8 cellular contexts compared by ENCODE assay signal in genomic region chr1:23916209-23917131, GRCh38. TPM values are rescaled to one million over a fixed set of nuclear protein-coding genes. Genes with fewer than 3 reads are reported as not detected.
A peak's percentile ranks its signal among the peaks of the same experiment; 100 is the strongest.
DNase-seq lines count a peak whose midpoint lies in the region; ATAC-seq and TF ChIP-seq lines count a peak whose summit lies in the region.

No MANE protein-coding gene starts in this region.

- DNase-seq in BE2C, result peak; percentile 72
- peak in 64 of 76 experiments; percentile 7 to 74 (median 51) for DNase-seq in HUDEP-2 (lab: John Stamatoyannopoulos, UW; ENCODE audit: unreplicated experiment in 76 of 76)
- peak; percentile 82 for DNase-seq in RWPE1 (ENCODE audit: low spot score)
- DNase-seq in left ventricle myocardium superior, result peak; percentile 65
- DNase-seq in sciatic nerve (ENCODE audit: low spot score), result peak; percentile 72

- no peaks in the 10 kb centered on the region for H3K9me3 ChIP-seq in BE2C

- no peaks in the 10 kb centered on the region for H3K27me3 Mint-ChIP-seq in activated naive CD8-positive, alpha-beta T cell

- CTCF ChIA-PET in RWPE1 (lab: Yijun Ruan, JAX), result interaction anchor here (0.6 to 1.3 kb wide), 4 partner anchors 33 to 159 kb away, joined by 3 to 8 read pairs (median 3); no protein-coding TSS in a partner anchor

- no peak overlapping the region for H3K4me3 ChIP-seq in BE2C (ENCODE audit: low read depth, low read length)

- peak; percentile 72 for TF ChIP-seq CTCF in BE2C (IDR thresholded peaks at IDR 0.05; ENCODE audit: low read depth, low read length)
- TF ChIP-seq CTCF in RWPE1 (conservative IDR thresholded peaks at IDR 0.05; ENCODE audit: low read depth), result peak; percentile 47

- H3K4me1 Mint-ChIP-seq in activated naive CD8-positive, alpha-beta T cell (ENCODE audit: low read depth), result peaks cover 32% of the 10 kb centered on the region

- H3K27me3 ChIP-seq in BE2C, result no peaks in the 10 kb centered on the region

- no peaks in the 10 kb centered on the region for H3K4me1 ChIP-seq in BE2C

- intact Hi-C loops in left ventricle myocardium superior (cut with micrococcal nuclease) (no loop called here), sciatic nerve (cut with DNase I) (no loop called here)

- H3K36me3 Mint-ChIP-seq in activated naive CD8-positive, alpha-beta T cell, result no peaks in the 10 kb centered on the region

- ATAC-seq in GM18909 (IDR thresholded peaks at IDR 0.05; ENCODE audit: poor library complexity, unreplicated experiment), result peak; percentile 73
- peak; percentile 69 for ATAC-seq in left ventricle myocardium superior
- peak; percentile 87 for ATAC-seq in sciatic nerve
- ATAC-seq in GM18520 (IDR thresholded peaks at IDR 0.05; ENCODE audit: unreplicated experiment), result no peak

- POLR2A ChIA-PET in RWPE1 (lab: Yijun Ruan, JAX; ENCODE audit: low non-redundant PET), result interaction anchor here (0.5 to 0.7 kb wide), 2 partner anchors 42 to 568 kb away, joined by 3 to 4 read pairs; no protein-coding TSS in a partner anchor

- no peaks in the 10 kb centered on the region for H3K9me3 Mint-ChIP-seq in activated naive CD8-positive, alpha-beta T cell (ENCODE audit: low read depth)

- no peaks in the 10 kb centered on the region for H3K36me3 ChIP-seq in BE2C

- peak overlapping the region; percentile 66 for H3K27ac Mint-ChIP-seq in activated naive CD8-positive, alpha-beta T cell

- H3K4me3 Mint-ChIP-seq in activated naive CD8-positive, alpha-beta T cell, result no peak overlapping the region

- H3K27ac ChIP-seq in RWPE1, result no peak overlapping the region

RNA-seq across cellular contexts. Expression of gene CNR2, which starts 3.3 kb away (rescaled TPM):
- not detected for polyA plus RNA-seq in BE2C (2012; ENCODE audit: insufficient read depth, insufficient read length, low read depth)
- total RNA-seq in left ventricle myocardium superior (not detected), sciatic nerve (0.09 TPM)

RNA-seq across cellular contexts. Expression of gene PNRC2, which starts 43.2 kb away (rescaled TPM):
- 24.7 TPM for polyA plus RNA-seq in BE2C (2012; ENCODE audit: insufficient read depth, insufficient read length, low read depth)
- 81.9 TPM for total RNA-seq in left ventricle myocardium superior
- total RNA-seq in sciatic nerve, result 84.2 TPM

RNA-seq across cellular contexts. Expression of gene FUCA1, which starts 48.4 kb away (rescaled TPM):
- 0.71 TPM for polyA plus RNA-seq in BE2C (2012; ENCODE audit: insufficient read depth, insufficient read length, low read depth)
- total RNA-seq in left ventricle myocardium superior, result 12.1 TPM
- 22.3 TPM for total RNA-seq in sciatic nerve
